In the genomic region with DNA sequence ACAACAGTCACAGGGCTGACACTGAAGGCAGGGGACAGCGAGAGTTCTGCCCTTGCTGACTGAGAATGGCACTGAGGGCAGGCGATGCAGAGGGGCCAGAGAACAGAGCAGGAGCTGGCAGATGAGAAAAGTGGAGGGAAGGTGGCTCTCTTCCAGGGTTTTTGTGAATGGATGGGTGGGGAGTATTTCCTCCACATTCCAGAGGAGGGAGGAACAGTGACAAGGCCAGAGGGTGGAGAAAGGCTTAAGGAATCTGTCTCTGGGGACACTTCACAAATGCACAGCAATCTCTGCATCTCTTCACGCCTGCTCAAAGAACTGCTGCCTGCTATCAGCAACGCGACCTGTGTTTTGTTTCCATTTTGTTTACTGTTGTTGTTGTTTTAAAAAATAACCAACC, we compare ENCODE assay signal across 10 cellular contexts.
DNase-seq lines count a peak whose midpoint lies in the region; ATAC-seq and TF ChIP-seq lines count a peak whose summit lies in the region.
"Had no signal": no experiment of that assay in that cellular context is flagged by ENCODE, and none has a peak within 500 bp of the region (broad histone marks: within the 10 kb centered on the region; RNA-seq: fewer than 3 reads in every experiment).

No MANE protein-coding gene starts in this region.

- no peaks in the 10 kb centered on the region for H3K36me3 Mint-ChIP-seq in naive thymus-derived CD8-positive, alpha-beta T cell

- H3K27ac ChIP-seq in cardiac muscle cell (peak overlapping the region; percentile 26), left ventricle myocardium inferior (replicated peaks) (no peak overlapping the region), upper lobe of right lung (no peak overlapping the region)

- H3K27ac Mint-ChIP-seq in naive thymus-derived CD8-positive, alpha-beta T cell: no peak overlapping the region
- H3K27ac Mint-ChIP-seq: activated naive CD4-positive, alpha-beta T cell treated with anti-CD3 and anti-CD28 coated beads for 36 hours had no signal

- intact Hi-C loops in left ventricle myocardium inferior (cut with micrococcal nuclease) (no loop called here), upper lobe of right lung (cut with DNase I) (no loop called here)

- H3K4me3 ChIP-seq in cardiac muscle cell (no peak overlapping the region), left ventricle myocardium inferior (no peak overlapping the region), choroid plexus epithelial cell (ENCODE audit: low read depth, low read length) (no peak overlapping the region), upper lobe of right lung (no peak overlapping the region)

- H3K27me3 Mint-ChIP-seq in naive thymus-derived CD8-positive, alpha-beta T cell: peaks cover 1 to 22% (median 4%) of the 10 kb centered on the region in 5 donors

- no peak overlapping the region for H3K4me3 Mint-ChIP-seq in naive thymus-derived CD8-positive, alpha-beta T cell
- H3K4me3 Mint-ChIP-seq: activated naive CD4-positive, alpha-beta T cell treated with anti-CD3 and anti-CD28 coated beads for 36 hours had no signal

- peak; percentile 59 to 76 for DNase-seq in cardiac muscle cell (ENCODE audit: low read depth in 1 of 2, low spot score in 1 of 2)
- no peak for DNase-seq in left ventricle myocardium inferior
- peak; percentile 22 for DNase-seq in choroid plexus epithelial cell (ENCODE audit: low read depth)
- peak; percentile 86 for DNase-seq in islet precursor cell
- DNase-seq in upper lobe of right lung: no peak
- DNase-seq in naive thymus-derived CD8-positive, alpha-beta T cell: no peak
- no peak for DNase-seq in nucleus accumbens (lab: John Stamatoyannopoulos, UW)
- no peak for DNase-seq in NCI-H526 treated with DMSO at 0.1 percent for 48 hours (lab: John Stamatoyannopoulos, UW)
- DNase-seq: activated naive CD4-positive, alpha-beta T cell treated with anti-CD3 and anti-CD28 coated beads for 36 hours; MV-4-11 had no signal

- H3K4me1 ChIP-seq in cardiac muscle cell (ENCODE audit: low read depth): peaks cover 48% of the 10 kb centered on the region
- peaks cover 59% of the 10 kb centered on the region for H3K4me1 ChIP-seq in left ventricle myocardium inferior
- peaks cover 28% of the 10 kb centered on the region for H3K4me1 ChIP-seq in upper lobe of right lung

- H3K27me3 ChIP-seq in cardiac muscle cell (no peaks in the 10 kb centered on the region), left ventricle myocardium inferior (ENCODE audit: low read depth) (no peaks in the 10 kb centered on the region), upper lobe of right lung (no peaks in the 10 kb centered on the region)

- POLR2A ChIA-PET in naive thymus-derived CD8-positive, alpha-beta T cell (lab: Charles Lee): no interaction called here

- peak; percentile 85 for ATAC-seq in upper lobe of right lung
- no peak for ATAC-seq in naive thymus-derived CD8-positive, alpha-beta T cell

- H3K9me3 Mint-ChIP-seq in naive thymus-derived CD8-positive, alpha-beta T cell: no peaks in the 10 kb centered on the region
- H3K9me3 Mint-ChIP-seq: activated naive CD4-positive, alpha-beta T cell treated with anti-CD3 and anti-CD28 coated beads for 36 hours had no signal

- H3K36me3 ChIP-seq in cardiac muscle cell: no peaks in the 10 kb centered on the region
- no peaks in the 10 kb centered on the region for H3K36me3 ChIP-seq in left ventricle myocardium inferior
- no peaks in the 10 kb centered on the region for H3K36me3 ChIP-seq in upper lobe of right lung

- no peaks in the 10 kb centered on the region for H3K9me3 ChIP-seq in cardiac muscle cell (ENCODE audit: low read depth)
- no peaks in the 10 kb centered on the region for H3K9me3 ChIP-seq in left ventricle myocardium inferior (replicated peaks)
- H3K9me3 ChIP-seq in upper lobe of right lung: no peaks in the 10 kb centered on the region

- peaks cover 0 to 2% (median under 1%) of the 10 kb centered on the region in 4 donors for H3K4me1 Mint-ChIP-seq in naive thymus-derived CD8-positive, alpha-beta T cell

- TF ChIP-seq CTCF in cardiac muscle cell (IDR thresholded peaks at IDR 0.05; ENCODE audit: low read depth, low read length) (no peak), left ventricle myocardium inferior (IDR thresholded peaks at IDR 0.05; ENCODE audit: borderline replicate concordance) (no peak), choroid plexus epithelial cell (conservative IDR thresholded peaks at IDR 0.05; ENCODE audit: low read depth, low read length) (no peak), upper lobe of right lung (IDR thresholded peaks at IDR 0.05) (no peak)

Comparison
In these comparisons a context has a peak if more than half of its experiments do, and no peak if none do; other contexts are left out.
1. DNase-seq: peak in cardiac muscle cell (2 of 2), choroid plexus epithelial cell (single experiment) and islet precursor cell (single experiment); none in left ventricle myocardium inferior (single experiment), upper lobe of right lung (single experiment), naive thymus-derived CD8-positive, alpha-beta T cell (0 of 10), nucleus accumbens (0 of 56) and NCI-H526 treated with DMSO at 0.1 percent for 48 hours (single experiment).